1 cellular context compared by ENCODE assay signal in genomic region chr12:79993106-79993862, GRCh38.
TF ChIP-seq lines count a peak whose summit lies in the region.

No MANE protein-coding gene starts in this region.

TF ChIP-seq in GM23338, 12 proteins besides CTCF, POLR2A, EP300 and RAD21 (continued from another document):
- no peak for TF ChIP-seq ZNF462 (CRISPR knock-in tag; IDR thresholded peaks at IDR 0.05)
TF ChIP-seq in GM23338: peak in this region for 0.
